Comparison of ENCODE assay signal across 1 cellular context in genomic region chr11:118696673-118697226, GRCh38.
TF ChIP-seq lines count a peak whose summit lies in the region.

No MANE protein-coding gene starts in this region.

TF ChIP-seq in IMR-90, 13 proteins besides CTCF, POLR2A, EP300 and RAD21:
- TF ChIP-seq NFE2L2 (IDR thresholded peaks at IDR 0.05; ENCODE audit: low read depth, low read length), result no peak
- TF ChIP-seq MXI1 (IDR thresholded peaks at IDR 0.05; ENCODE audit: borderline replicate concordance, low read depth, low read length), result no peak
- TF ChIP-seq FOS (IDR thresholded peaks at IDR 0.05; ENCODE audit: low read depth, low read length), result no peak
- no peak for TF ChIP-seq CHD1 (IDR thresholded peaks at IDR 0.05; ENCODE audit: low read depth, low read length)
- TF ChIP-seq ELK1 (IDR thresholded peaks at IDR 0.05; ENCODE audit: borderline replicate concordance, low read depth, low read length), result no peak
- no peak for TF ChIP-seq BHLHE40 (IDR thresholded peaks at IDR 0.05; ENCODE audit: low read depth, low read length)
- no peak for TF ChIP-seq MAZ (IDR thresholded peaks at IDR 0.05; ENCODE audit: borderline replicate concordance, low read depth, low read length)
- TF ChIP-seq RCOR1 (IDR thresholded peaks at IDR 0.05; ENCODE audit: insufficient replicate concordance, low read length), result no peak
- no peak for TF ChIP-seq USF2 (IDR thresholded peaks at IDR 0.05; ENCODE audit: low read depth, low read length)
- no peak for TF ChIP-seq SMC3 (IDR thresholded peaks at IDR 0.05; ENCODE audit: low read depth, low read length)
- TF ChIP-seq RFX5 (IDR thresholded peaks at IDR 0.05; ENCODE audit: low read depth, low read length), result no peak
- no peak for TF ChIP-seq MAFK (IDR thresholded peaks at IDR 0.05; ENCODE audit: low read depth, low read length)
